Comparison of ENCODE assay signal across 33 cellular contexts in genomic region chr10:92792661-92793060, GRCh38.
"Had no signal": no experiment of that assay in that cellular context is flagged by ENCODE, and none has a peak within 500 bp of the region (broad histone marks: within the 10 kb centered on the region; RNA-seq: fewer than 3 reads in every experiment).

No MANE protein-coding gene starts in this region.

- H3K9me3 ChIP-seq: adrenal gland, ascending aorta, body of pancreas, breast epithelium had no signal

- H3K4me3 ChIP-seq: adrenal gland, ascending aorta, body of pancreas, breast epithelium, cardiac muscle cell had no signal

- ATAC-seq: activated naive CD4-positive, alpha-beta T cell treated with anti-CD3 and anti-CD28 coated beads, Interleukin-2, amount 50 U/mL, for 72 hours; activated naive CD8-positive, alpha-beta T cell treated with anti-CD3 and anti-CD28 coated beads, Interleukin-2, amount 50 U/mL, for 24 hours; activated T-cell treated with anti-CD3 and anti-CD28 coated beads, Interleukin-2, amount 50 U/mL, for 4 hours; activated T-cell treated with anti-CD3 and anti-CD28 coated beads, Interleukin-2, amount 50 U/mL, for 72 hours; activated T-helper 17 cell treated with anti-CD3 and anti-CD28 coated beads, Interleukin-2, amount 50 U/mL, for 72 hours; body of pancreas had no signal

- H3K27me3 ChIP-seq: adrenal gland, ascending aorta, body of pancreas, brain microvascular endothelial cell, breast epithelium had no signal

- FAIRE-seq: astrocyte, bronchial epithelial cell had no signal

- H3K36me3 ChIP-seq: adrenal gland, ascending aorta, brain microvascular endothelial cell, breast epithelium, cardiac muscle cell had no signal

- H3K4me1 ChIP-seq: adrenal gland, ascending aorta, body of pancreas, breast epithelium had no signal

- DNase-seq: activated effector memory CD4-positive, alpha-beta T cell treated with anti-CD3 and anti-CD28 coated beads, Interleukin-2, amount 50 U/mL, for 16 hours; activated gamma-delta T cell; activated gamma-delta T cell treated with Interleukin-2 at 50 U/mL for 16 hours; activated naive CD4-positive, alpha-beta T cell; activated naive CD4-positive, alpha-beta T cell treated with anti-CD3 and anti-CD28 coated beads for 36 hours; activated naive CD4-positive, alpha-beta T cell treated with anti-CD3 and anti-CD28 coated beads, Interleukin-2, amount 10 ng/mL, durations not matched to agents 7 days and 5 days; activated naive CD4-positive, alpha-beta T cell treated with anti-CD3 and anti-CD28 coated beads, Interleukin-2, amount 50 U/mL, for 16 hours; activated naive CD4-positive, alpha-beta T cell treated with Interleukin-2 at 50 U/mL for 16 hours; activated naive CD8-positive, alpha-beta T cell treated with anti-CD3 and anti-CD28 coated beads for 36 hours; activated naive CD8-positive, alpha-beta T cell treated with anti-CD3 and anti-CD28 coated beads, Interleukin-2, amount 10 ng/mL, durations not matched to agents 7 days and 5 days; activated naive CD8-positive, alpha-beta T cell treated with anti-CD3 and anti-CD28 coated beads, Interleukin-2, amount 50 U/mL, for 24 hours; activated T-cell treated with anti-CD3 and anti-CD28 coated beads, Interleukin-2, amount 50 U/mL, for 1 hour; activated T-cell treated with anti-CD3 and anti-CD28 coated beads, Interleukin-2, amount 50 U/mL, for 24 hours; activated T-cell treated with anti-CD3 and anti-CD28 coated beads, Interleukin-2, amount 50 U/mL, for 4 hours; activated T-cell treated with anti-CD3 and anti-CD28 coated beads, Interleukin-2, amount 50 U/mL, for 48 hours; activated T-cell treated with anti-CD3 and anti-CD28 coated beads, Interleukin-2, amount 50 U/mL, for 72 hours; adrenal gland; amniotic stem cell; amygdala; anterior cingulate cortex; aorta; body of pancreas; brain microvascular endothelial cell; caudate nucleus; central memory CD4-positive, alpha-beta T cell; cerebellar nuclear complex had no signal

- H3K27ac ChIP-seq: adrenal gland, ascending aorta, body of pancreas, brain microvascular endothelial cell, breast epithelium, cardiac muscle cell had no signal
